Comparison of ENCODE assay signal across 10 cellular contexts in genomic region chr12:57894577-57895292, GRCh38. TPM values are rescaled to one million over a fixed set of nuclear protein-coding genes. Genes with fewer than 3 reads are reported as not detected.
A peak's percentile ranks its signal among the peaks of the same experiment; 100 is the strongest.
DNase-seq lines count a peak whose midpoint lies in the region; ATAC-seq and TF ChIP-seq lines count a peak whose summit lies in the region.
"Had no signal": no experiment of that assay in that cellular context is flagged by ENCODE, and none has a peak within 500 bp of the region (broad histone marks: within the 10 kb centered on the region; RNA-seq: fewer than 3 reads in every experiment).

No MANE protein-coding gene starts in this region.

- H3K4me1 ChIP-seq in lower lobe of right lung, result peaks cover 97% of the 10 kb centered on the region
- peaks cover 82 to 94% (median 89%) of the 10 kb centered on the region in 4 donors for H3K4me1 ChIP-seq in upper lobe of left lung

- no peaks in the 10 kb centered on the region for H3K27me3 ChIP-seq in lower lobe of right lung (ENCODE audit: low read depth)
- H3K27me3 ChIP-seq in upper lobe of left lung, result no peaks in the 10 kb centered on the region

- no peaks in the 10 kb centered on the region for H3K36me3 Mint-ChIP-seq in activated naive CD4-positive, alpha-beta T cell treated with anti-CD3 and anti-CD28 coated beads, Interleukin-2, amount 10 ng/mL, durations not matched to agents 7 days and 5 days
- no peaks in the 10 kb centered on the region for H3K36me3 Mint-ChIP-seq in activated B cell treated with CpG ODN at 0.5 μM for 24 hours (ENCODE audit: low read depth)

- H3K27me3 Mint-ChIP-seq in activated naive CD4-positive, alpha-beta T cell treated with anti-CD3 and anti-CD28 coated beads, Interleukin-2, amount 10 ng/mL, durations not matched to agents 7 days and 5 days, result peaks cover 25% of the 10 kb centered on the region
- H3K27me3 Mint-ChIP-seq in activated B cell treated with CpG ODN at 0.5 μM for 24 hours, result no peaks in the 10 kb centered on the region

- no peak for TF ChIP-seq EP300 in upper lobe of left lung (IDR thresholded peaks at IDR 0.05)

- TF ChIP-seq POLR2A in upper lobe of left lung (IDR thresholded peaks at IDR 0.05), result no peak

- no peaks in the 10 kb centered on the region for H3K9me3 Mint-ChIP-seq in activated naive CD4-positive, alpha-beta T cell treated with anti-CD3 and anti-CD28 coated beads, Interleukin-2, amount 10 ng/mL, durations not matched to agents 7 days and 5 days
- H3K9me3 Mint-ChIP-seq in activated B cell treated with CpG ODN at 0.5 μM for 24 hours, result no peaks in the 10 kb centered on the region

- intact Hi-C loops in activated B cell treated with CpG ODN at 0.5 μM for 24 hours (cut with micrococcal nuclease) (no loop called here), lower lobe of right lung (cut with DNase I) (loop anchor here (10.0 kb wide), 1 partner anchor 60 kb away; no protein-coding TSS in a partner anchor)

- CTCF ChIA-PET in activated naive CD4-positive, alpha-beta T cell treated with anti-CD3 and anti-CD28 coated beads, Interleukin-2, amount 10 ng/mL, durations not matched to agents 7 days and 5 days (lab: Charles Lee), result interaction anchor here (0.8 to 4.3 kb wide), 7 partner anchors 10 to 112 kb away, joined by 3 to 30 read pairs (median 6); partner anchors contain the start of genes ATP23 and TSFM
- CTCF ChIA-PET in activated B cell treated with CpG ODN at 0.5 μM for 24 hours (lab: Charles Lee), result interaction anchor here (0.9 to 5.8 kb wide), 7 partner anchors 10 to 92 kb away, joined by 3 to 35 read pairs (median 30); no protein-coding TSS in a partner anchor

- ATAC-seq in activated B cell treated with CpG ODN at 0.5 μM for 24 hours (ENCODE audit: low read depth) (no peak), lower lobe of right lung (no peak), upper lobe of left lung (ENCODE audit: low FRiP score in 2 of 2) (no peak), HG03280 (IDR thresholded peaks at IDR 0.05; ENCODE audit: unreplicated experiment) (no peak)
- ATAC-seq: left colon had no signal

- H3K27ac ChIP-seq in lower lobe of right lung (peak overlapping the region; percentile 98), upper lobe of left lung (peak overlapping the region; percentile 94 to 99 (median 96))

- DNase-seq in activated naive CD4-positive, alpha-beta T cell treated with anti-CD3 and anti-CD28 coated beads, Interleukin-2, amount 10 ng/mL, durations not matched to agents 7 days and 5 days, result no peak
- DNase-seq in activated naive CD4-positive, alpha-beta T cell treated with Interleukin-2 at 50 U/mL for 16 hours, result no peak
- DNase-seq in activated B cell treated with CpG ODN at 0.5 μM for 24 hours (no peak), lower lobe of right lung (no peak), upper lobe of left lung (no peak), cerebellar nuclear complex (lab: John Stamatoyannopoulos, UW) (no peak), NOMO-1 (lab: John Stamatoyannopoulos, UW; ENCODE audit: unreplicated experiment in 2 of 2) (no peak)
- DNase-seq: Caco-2 had no signal

- peak overlapping the region; percentile 28 for H3K4me3 ChIP-seq in lower lobe of right lung
- no peak overlapping the region for H3K4me3 ChIP-seq in upper lobe of left lung

- TF ChIP-seq CTCF in activated B cell treated with CpG ODN at 0.5 μM for 24 hours (IDR thresholded peaks at IDR 0.05), result no peak
- TF ChIP-seq CTCF in lower lobe of right lung (IDR thresholded peaks at IDR 0.05), result no peak
- TF ChIP-seq CTCF in upper lobe of left lung (IDR thresholded peaks at IDR 0.05), result no peak

- peaks cover 57% of the 10 kb centered on the region for H3K4me1 Mint-ChIP-seq in activated naive CD4-positive, alpha-beta T cell treated with anti-CD3 and anti-CD28 coated beads, Interleukin-2, amount 10 ng/mL, durations not matched to agents 7 days and 5 days
- H3K4me1 Mint-ChIP-seq in activated B cell treated with CpG ODN at 0.5 μM for 24 hours, result peaks cover 66% of the 10 kb centered on the region

- H3K4me3 Mint-ChIP-seq in activated naive CD4-positive, alpha-beta T cell treated with anti-CD3 and anti-CD28 coated beads, Interleukin-2, amount 10 ng/mL, durations not matched to agents 7 days and 5 days, result no peak overlapping the region
- H3K4me3 Mint-ChIP-seq in activated B cell treated with CpG ODN at 0.5 μM for 24 hours, result peak overlapping the region; percentile 52

- peak overlapping the region; percentile 66 for H3K27ac Mint-ChIP-seq in activated naive CD4-positive, alpha-beta T cell treated with anti-CD3 and anti-CD28 coated beads, Interleukin-2, amount 10 ng/mL, durations not matched to agents 7 days and 5 days
- peak overlapping the region; percentile 54 for H3K27ac Mint-ChIP-seq in activated B cell treated with CpG ODN at 0.5 μM for 24 hours

- no peaks in the 10 kb centered on the region for H3K9me3 ChIP-seq in lower lobe of right lung
- H3K9me3 ChIP-seq in upper lobe of left lung, result no peaks in the 10 kb centered on the region
- H3K9me3 ChIP-seq: Caco-2 had no signal

- H3K36me3 ChIP-seq in lower lobe of right lung (no peaks in the 10 kb centered on the region), upper lobe of left lung (no peaks in the 10 kb centered on the region)

- POLR2A ChIA-PET in activated B cell treated with CpG ODN at 0.5 μM for 24 hours (lab: Charles Lee), result interaction anchor here (1.1 to 7.3 kb wide), 3 partner anchors 30 to 59 kb away, joined by 3 to 122 read pairs (median 91); partner anchors contain the start of gene CTDSP2

- WGBS in upper lobe of left lung, 2 donors, result 68 to 69% methylated on average over 5 of the region's 5 CpGs

RNA-seq across cellular contexts. Expression of gene ATP23, which starts 46.6 kb away (rescaled TPM):
- 3.0 and 3.9 TPM in 2 replicates for total RNA-seq in activated B cell treated with CpG ODN at 0.5 μM for 24 hours
- 5.4 TPM for total RNA-seq in lower lobe of right lung
- 10 to 100 TPM in 1 of 6 donors, 1 to 10 TPM in 4, not detected in 1; 4.7 to 18.8 (median 7.7) TPM for total RNA-seq in upper lobe of left lung

RNA-seq across cellular contexts. Expression of gene CTDSP2, which starts 48.2 kb away (rescaled TPM):
- total RNA-seq in activated B cell treated with CpG ODN at 0.5 μM for 24 hours (73.2 and 81.5 TPM in 2 replicates), lower lobe of right lung (220 TPM), upper lobe of left lung (100 to 1,000 TPM; 153 to 226 (median 175) TPM)
